In the genomic region with DNA sequence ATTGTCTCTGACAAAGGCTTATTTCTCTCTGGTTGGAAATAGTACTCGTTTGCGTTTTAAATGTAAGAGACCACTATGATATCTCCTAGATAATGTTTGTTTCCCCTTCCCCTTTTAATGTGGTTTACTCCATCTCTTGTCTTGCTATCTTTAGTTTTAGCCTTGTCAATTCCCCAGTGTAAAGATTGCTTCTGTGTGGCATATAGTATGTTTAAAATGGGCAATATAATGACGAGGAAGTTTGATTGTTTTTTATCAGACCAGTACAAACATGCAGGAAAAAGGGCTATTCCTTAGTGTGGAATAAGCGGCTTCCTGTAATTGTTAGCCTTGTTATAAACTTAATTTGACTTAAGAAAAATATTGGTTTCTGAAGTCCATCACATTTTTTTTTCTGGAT, we compare ENCODE assay signal across 8 cellular contexts. TPM values are rescaled to one million over a fixed set of nuclear protein-coding genes. Genes with fewer than 3 reads are reported as not detected.
DNase-seq lines count a peak whose midpoint lies in the region; ATAC-seq, FAIRE-seq and TF ChIP-seq lines count a peak whose summit lies in the region.

No MANE protein-coding gene starts in this region.

- no peaks in the 10 kb centered on the region for H3F3A ChIP-seq in PC-3 (ENCODE audit: low read length, unreplicated experiment)

- H3K79me2 ChIP-seq in DND-41 (ENCODE audit: insufficient read depth, low read length) (peaks cover 74% of the 10 kb centered on the region), PC-3 (ENCODE audit: low read length) (peaks cover 84% of the 10 kb centered on the region)

- no peak for FAIRE-seq in urothelium cell line (lab: Jason Lieb, UNC)
- no peak for FAIRE-seq in frontal cortex (lab: Jason Lieb, UNC)

- intact Hi-C loops in PC-3 (cut with micrococcal nuclease), result loop anchor here (10.0 kb wide), 1 partner anchor 563 kb away; no protein-coding TSS in a partner anchor

- TF ChIP-seq CTCF in DND-41 (IDR thresholded peaks at IDR 0.05; ENCODE audit: borderline replicate concordance, extremely low read depth, low read length, poor library complexity, severe bottlenecking), result no peak
- TF ChIP-seq CTCF in PC-3 (conservative IDR thresholded peaks at IDR 0.05; ENCODE audit: low read depth, low read length), result no peak
- no peak for TF ChIP-seq CTCF in epithelial cell of proximal tubule (conservative IDR thresholded peaks at IDR 0.05; ENCODE audit: low read depth, low read length)
- TF ChIP-seq CTCF in progenitor cell of endocrine pancreas (IDR thresholded peaks at IDR 0.05; ENCODE audit: unreplicated experiment), result no peak

- no peaks in the 10 kb centered on the region for H3K36me3 Mint-ChIP-seq in progenitor cell of endocrine pancreas (ENCODE audit: insufficient read depth)

- H3K4me3 ChIP-seq in DND-41 (ENCODE audit: low read depth in 1 of 2, low read length in 2 of 2) (peak overlapping the region in 1 of 2 experiments; percentile 72; a peak in 1 of 4 replicates), PC-3 (ENCODE audit: low read length) (peak overlapping the region; percentile 88), epithelial cell of proximal tubule (ENCODE audit: low read depth, low read length) (peak overlapping the region; percentile 86)

- ATAC-seq in DND-41 (ENCODE audit: insufficient read depth, low read depth) (no peak), PC-3 (no peak)

- H3K27me3 ChIP-seq in DND-41 (ENCODE audit: insufficient read depth, low read length, poor library complexity) (no peaks in the 10 kb centered on the region), PC-3 (ENCODE audit: low read length) (no peaks in the 10 kb centered on the region)

- no peaks in the 10 kb centered on the region for H3K9me3 Mint-ChIP-seq in progenitor cell of endocrine pancreas (ENCODE audit: low read depth)

- peaks cover 20% of the 10 kb centered on the region; the same call in 1 of the 2 replicates for H4K20me1 ChIP-seq in DND-41 (ENCODE audit: insufficient read depth, low read length)
- H4K20me1 ChIP-seq in PC-3 (ENCODE audit: low read length), result peaks cover 51% of the 10 kb centered on the region

- no TSS peak for BruUV-seq in PC-3 (replicated peaks; lab: Mats Ljungman, UMichigan)

- H3K4me1 ChIP-seq in DND-41 (ENCODE audit: insufficient read depth, low read length) (peaks cover 23% of the 10 kb centered on the region), PC-3 (ENCODE audit: insufficient read depth, low read length) (peaks cover 34% of the 10 kb centered on the region)

- CTCF ChIA-PET in PC-3 (lab: Charles Lee), result no interaction called here

- H3K4me1 Mint-ChIP-seq in progenitor cell of endocrine pancreas (ENCODE audit: low read depth), result peaks cover 43% of the 10 kb centered on the region

- no peaks in the 10 kb centered on the region for H3K9me2 ChIP-seq in PC-3 (replicated peaks; ENCODE audit: low read length)

- H3K27ac ChIP-seq in DND-41 (ENCODE audit: low read length) (no peak overlapping the region), PC-3 (ENCODE audit: low read length) (peak overlapping the region; percentile 11; the same call in 1 of the 2 replicates)

- H3K36me3 ChIP-seq in DND-41 (ENCODE audit: insufficient read depth, low read length) (no peaks in the 10 kb centered on the region; the same call in 1 of the 2 replicates), PC-3 (ENCODE audit: low read depth, low read length) (0 out of 2 replicates have a peak, but pooled peaks cover 2% of the 10 kb centered on the region)

- 0 out of 2 replicates have a peak overlapping the region, but pooled peaks have one; percentile 77 for H3K9ac ChIP-seq in DND-41 (ENCODE audit: low read depth, low read length)
- peak overlapping the region; percentile 91 for H3K9ac ChIP-seq in PC-3 (ENCODE audit: low read length)

- H3K27me3 Mint-ChIP-seq in progenitor cell of endocrine pancreas, result no peaks in the 10 kb centered on the region

- H3K27ac Mint-ChIP-seq in progenitor cell of endocrine pancreas, result no peak overlapping the region

- H3K9me3 ChIP-seq in DND-41 (ENCODE audit: insufficient read depth, low read length, severe bottlenecking), result no peaks in the 10 kb centered on the region
- no peaks in the 10 kb centered on the region for H3K9me3 ChIP-seq in PC-3 (ENCODE audit: low read length)

- H3K4me2 ChIP-seq in DND-41 (ENCODE audit: insufficient read depth, low read length), result peak overlapping the region; percentile 75
- H3K4me2 ChIP-seq in PC-3 (ENCODE audit: low read length), result peak overlapping the region; percentile 84

- POLR2A ChIA-PET in PC-3 (lab: Charles Lee; ENCODE audit: unreplicated experiment), result no interaction called here

- peak overlapping the region; percentile 93 for H3K4me3 Mint-ChIP-seq in progenitor cell of endocrine pancreas (ENCODE audit: low read depth)

- H2AFZ ChIP-seq in DND-41 (ENCODE audit: low read depth, low read length) (no peak overlapping the region), PC-3 (ENCODE audit: low read length) (no peak overlapping the region)

- DNase-seq in DND-41 (no peak), PC-3 (no peak), epithelial cell of proximal tubule (ENCODE audit: low read depth) (no peak), progenitor cell of endocrine pancreas (ENCODE audit: low spot score, unreplicated experiment) (no peak), urothelium cell line (ENCODE audit: low spot score) (no peak), NCI-H748 (lab: John Stamatoyannopoulos, UW; ENCODE audit: unreplicated experiment) (no peak), frontal cortex (ENCODE audit: low spot score in 2 of 2) (no peak), T-helper 9 cell (no peak)

RNA-seq across cellular contexts. Expression of a gene that starts 3.1 kb away (rescaled TPM):
- 64.3 and 87.7 TPM in 2 replicates for total RNA-seq in PC-3 (2014; rRNA removed)
- 95.0 and 140 TPM in 2 replicates for total RNA-seq in epithelial cell of proximal tubule
- total RNA-seq in progenitor cell of endocrine pancreas, result 88.4 and 97.3 TPM in 2 replicates
- 218 TPM for total RNA-seq in frontal cortex
